Comparison of ENCODE assay signal across 8 cellular contexts in the genomic region with DNA sequence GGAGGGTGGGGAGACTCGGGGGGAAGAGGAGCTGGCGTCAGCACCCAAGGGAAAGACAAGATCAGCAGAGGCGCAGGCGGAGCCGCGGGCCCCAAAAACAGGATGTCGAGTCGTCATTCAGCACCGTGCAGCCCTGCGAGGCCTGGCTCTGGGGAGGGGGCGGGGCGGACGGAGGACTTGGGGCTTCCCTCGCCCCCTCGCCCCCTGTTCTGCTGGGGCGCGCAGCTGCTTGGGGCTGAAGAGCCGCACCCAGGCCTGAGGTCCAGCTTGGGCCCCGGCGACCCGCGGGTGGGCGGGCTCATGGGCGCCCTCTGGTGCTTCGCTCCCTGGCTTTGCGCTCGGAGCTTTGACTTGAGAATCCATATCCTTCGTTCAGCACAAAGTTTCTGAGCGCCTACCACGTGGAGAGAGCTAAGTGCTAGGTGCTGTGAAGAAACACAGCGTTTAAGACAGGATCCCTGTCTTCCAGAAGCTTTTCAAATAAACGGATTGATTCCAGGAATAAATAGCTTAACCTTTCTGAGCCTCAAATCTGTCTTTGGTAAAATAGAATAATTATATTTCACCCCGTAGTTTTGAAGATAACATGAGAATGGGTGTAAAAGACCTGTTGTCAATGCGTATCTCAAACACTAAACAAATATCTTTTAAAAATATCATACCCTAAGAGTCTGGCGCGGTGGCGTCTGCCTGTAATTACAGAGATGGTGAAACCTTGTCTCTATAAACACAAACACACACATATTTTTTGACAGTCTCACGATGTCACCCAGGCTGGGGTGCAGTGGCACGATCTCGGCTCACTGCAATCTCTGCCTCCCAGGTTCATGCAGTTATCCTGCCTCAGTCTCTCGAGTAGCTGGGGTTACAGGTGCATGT. TPM values are rescaled to one million over a fixed set of nuclear protein-coding genes. Genes with fewer than 3 reads are reported as not detected.
DNase-seq lines count a peak whose midpoint lies in the region; ATAC-seq and TF ChIP-seq lines count a peak whose summit lies in the region.

No MANE protein-coding gene starts in this region.

- peak overlapping the region; percentile 88 for H3K9ac ChIP-seq in mucosa of stomach (ENCODE audit: low read length)

- peak; percentile 31 to 85 for TF ChIP-seq CTCF in suprapubic skin (IDR thresholded peaks at IDR 0.05)

- H3K9me3 ChIP-seq in esophagus (ENCODE audit: control insufficient read depth in 2 of 2, insufficient read depth in 1 of 2, low read depth in 1 of 2, low read length in 1 of 2): no peaks in the 10 kb centered on the region
- H3K9me3 ChIP-seq in mucosa of stomach (ENCODE audit: control insufficient read depth, low read length): no peaks in the 10 kb centered on the region
- H3K9me3 ChIP-seq in suprapubic skin: no peaks in the 10 kb centered on the region

- DNase-seq in DMS79 (lab: John Stamatoyannopoulos, UW) (peak; percentile 50), HS-5 (ENCODE audit: low read depth) (peak; percentile 75), NK-92 (lab: John Stamatoyannopoulos, UW; ENCODE audit: unreplicated experiment) (peak; percentile 59), suprapubic skin (ENCODE audit: low spot score in 2 of 2) (peak in 1 of 2 donors; percentile 91)
- DNase-seq in activated T-cell treated with anti-CD3 and anti-CD28 coated beads, Interleukin-2, amount 50 U/mL, for 1 hour: peak; percentile 94

- H3K4me3 ChIP-seq in esophagus (ENCODE audit: low read depth in 1 of 2, low read length in 2 of 2) (peak overlapping the region; percentile 48 to 68), mucosa of stomach (ENCODE audit: low read length) (peak overlapping the region; percentile 58), suprapubic skin (peak overlapping the region; percentile 94)

- H3K4me1 ChIP-seq in esophagus (ENCODE audit: control insufficient read depth in 2 of 2, insufficient read depth in 2 of 2, low read length in 1 of 2): peaks cover 0 to 9% of the 10 kb centered on the region in 2 donors
- peaks cover 15% of the 10 kb centered on the region for H3K4me1 ChIP-seq in mucosa of stomach (ENCODE audit: control insufficient read depth, insufficient read depth, low read length)
- H3K4me1 ChIP-seq in suprapubic skin: peaks cover 44% of the 10 kb centered on the region

- H3K36me3 ChIP-seq in esophagus (ENCODE audit: control insufficient read depth in 2 of 2, insufficient read depth in 2 of 2, low read length in 1 of 2): no peaks in the 10 kb centered on the region
- no peaks in the 10 kb centered on the region for H3K36me3 ChIP-seq in mucosa of stomach (ENCODE audit: control insufficient read depth, insufficient read depth, low read length)
- no peaks in the 10 kb centered on the region for H3K36me3 ChIP-seq in suprapubic skin

- TF ChIP-seq EP300 in suprapubic skin (IDR thresholded peaks at IDR 0.05): no peak

- 18 to 20% methylated on average over 33 to 41 of the region's 41 CpGs for WGBS in esophagus, 2 donors
- 41% methylated on average over 18 of the region's 41 CpGs for WGBS in suprapubic skin

- peak; percentile 43 for ATAC-seq in GM21367 (IDR thresholded peaks at IDR 0.05; ENCODE audit: unreplicated experiment)

- H3K27me3 ChIP-seq in esophagus (ENCODE audit: control insufficient read depth in 1 of 2, insufficient read depth in 2 of 2, low read length in 2 of 2) (no peaks in the 10 kb centered on the region), mucosa of stomach (ENCODE audit: control insufficient read depth, insufficient read depth, low read length) (no peaks in the 10 kb centered on the region), suprapubic skin (no peaks in the 10 kb centered on the region)

- no peak for TF ChIP-seq POLR2A in suprapubic skin (IDR thresholded peaks at IDR 0.05)

- H3K27ac ChIP-seq in esophagus (ENCODE audit: low read depth in 2 of 2, low read length in 1 of 2) (peak overlapping the region; percentile 97), suprapubic skin (peak overlapping the region; percentile 99)

RNA-seq across cellular contexts. Expression of gene RHOG, which starts 0.9 kb away (rescaled TPM):
- polyA plus RNA-seq in esophagus: 10 to 100 TPM; 48.0 to 79.0 TPM
- 10 to 100 TPM; 36.6 to 47.3 (median 39.3) TPM for total RNA-seq in suprapubic skin

RNA-seq across cellular contexts. Expression of gene STIM1, which starts 13.8 kb away (rescaled TPM):
- 10 to 100 TPM; 29.5 to 42.7 TPM for polyA plus RNA-seq in esophagus
- 10 to 100 TPM; 58.4 to 70.2 (median 60.9) TPM for total RNA-seq in suprapubic skin

RNA-seq across cellular contexts. Expression of gene PGAP2, which starts 33.3 kb away (rescaled TPM):
- 10 to 100 TPM; 34.0 to 36.9 TPM for polyA plus RNA-seq in esophagus
- 10 to 100 TPM; 55.4 to 81.2 (median 66.7) TPM for total RNA-seq in suprapubic skin

RNA-seq across cellular contexts. Expression of gene NUP98, which starts 44.3 kb away (rescaled TPM):
- polyA plus RNA-seq in esophagus: 10 to 100 TPM; 16.0 to 26.9 TPM
- 100 to 1,000 TPM in 3 of 4 donors, 10 to 100 TPM in 1; 91.5 to 122 (median 115) TPM for total RNA-seq in suprapubic skin
